ENCODE assay signal across 8 cellular contexts in genomic region chr6:30678964-30679726, GRCh38. TPM values are rescaled to one million over a fixed set of nuclear protein-coding genes. Genes with fewer than 3 reads are reported as not detected.
DNase-seq lines count a peak whose midpoint lies in the region; ATAC-seq and TF ChIP-seq lines count a peak whose summit lies in the region.

No MANE protein-coding gene starts in this region.

- TF ChIP-seq CTCF in choroid plexus epithelial cell (conservative IDR thresholded peaks at IDR 0.05; ENCODE audit: low read depth, low read length): peak; percentile 96

- ATAC-seq in left lobe of liver (peak; percentile 88), GM18867 (IDR thresholded peaks at IDR 0.05; ENCODE audit: unreplicated experiment) (no peak)

- peak; percentile 73 for DNase-seq in COLO668 (lab: John Stamatoyannopoulos, UW; ENCODE audit: unreplicated experiment)
- peak; percentile 85 for DNase-seq in HEK293T (ENCODE audit: extremely low spot score)
- DNase-seq in NCI-H2227 (lab: John Stamatoyannopoulos, UW; ENCODE audit: unreplicated experiment): peak; percentile 76
- DNase-seq in activated CD4-positive, alpha-beta T cell treated with anti-CD3 and anti-CD28 coated beads for 48 hours: peak; percentile 94
- DNase-seq in choroid plexus epithelial cell (ENCODE audit: low read depth): peak; percentile 86
- DNase-seq in left lobe of liver (ENCODE audit: low spot score): peak; percentile 93
- DNase-seq in stimulated activated CD4-positive, alpha-beta T cell treated with anti-CD3 and anti-CD28 coated beads, Interleukin-2, amount 100 ng/mL, for 24 hours: peak; percentile 94 to 95

- peak overlapping the region; percentile 41 for H3K4me3 ChIP-seq in choroid plexus epithelial cell (ENCODE audit: low read depth, low read length)

- POLR2A ChIA-PET in HEK293T (lab: Yijun Ruan, JAX): interaction anchor here (0.9 to 2.7 kb wide), 10 partner anchors 8 to 65 kb away, joined by 3 to 25 read pairs (median 4); partner anchors contain the start of genes MDC1, NRM and TUBB

- CTCF ChIA-PET in HEK293T (lab: Yijun Ruan, JAX): interaction anchor here (0.6 to 5.5 kb wide), 19 partner anchors 9 to 391 kb away, joined by 3 to 88 read pairs (median 4); partner anchors contain the start of genes MDC1, MRPS18B and TUBB

TF ChIP-seq in HEK293T, 16 proteins besides CTCF, POLR2A, EP300 and RAD21:
- TF ChIP-seq FOXK2 (IDR thresholded peaks at IDR 0.05): no peak
- TF ChIP-seq SP1 (IDR thresholded peaks at IDR 0.05): no peak
- no peak for TF ChIP-seq HDGF (IDR thresholded peaks at IDR 0.05; ENCODE audit: borderline replicate concordance)
- TF ChIP-seq BHLHE40 (IDR thresholded peaks at IDR 0.05; ENCODE audit: borderline replicate concordance): no peak
- no peak for TF ChIP-seq CTBP1 (IDR thresholded peaks at IDR 0.05; ENCODE audit: borderline replicate concordance)
- TF ChIP-seq ZNF384 (IDR thresholded peaks at IDR 0.05): no peak
- no peak for TF ChIP-seq PKNOX1 (IDR thresholded peaks at IDR 0.05)
- TF ChIP-seq ARNT (IDR thresholded peaks at IDR 0.05): no peak

RNA-seq across cellular contexts. Expression of gene DHX16, which starts 6.3 kb away (rescaled TPM):
- total RNA-seq in left lobe of liver: 15.2 TPM

RNA-seq across cellular contexts. Expression of gene PPP1R18, which starts 7.3 kb away (rescaled TPM):
- 10.6 TPM for total RNA-seq in left lobe of liver

RNA-seq across cellular contexts. Expression of gene NRM, which starts 11.6 kb away (rescaled TPM):
- 1.8 TPM for total RNA-seq in left lobe of liver

RNA-seq across cellular contexts. Expression of gene C6orf136, which starts 32.2 kb away (rescaled TPM):
- 13.8 TPM for total RNA-seq in left lobe of liver

RNA-seq across cellular contexts. Expression of gene MDC1, which starts 37.9 kb away (rescaled TPM):
- total RNA-seq in left lobe of liver: 13.7 TPM
